Comparison of ENCODE assay signal across 6 cellular contexts in the genomic region with DNA sequence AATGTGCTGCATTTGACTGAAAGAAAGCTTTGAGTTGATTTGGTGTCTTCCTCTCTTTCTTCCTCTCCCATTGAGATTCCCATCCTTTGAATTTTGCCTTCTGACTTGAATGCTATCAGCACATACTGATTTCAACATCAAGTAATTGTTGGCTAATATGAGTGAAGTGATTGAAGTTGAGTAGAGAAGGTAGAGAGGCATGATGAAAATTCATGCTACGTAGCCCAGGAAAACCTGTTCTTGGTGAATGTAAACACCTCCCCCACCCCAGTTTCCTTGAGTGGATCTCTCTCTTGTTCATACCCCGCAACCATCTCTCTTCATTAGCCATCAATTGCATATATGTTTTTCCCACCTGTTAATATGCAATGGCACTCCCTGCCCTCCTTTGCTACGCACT.
"Had no signal": no experiment of that assay in that cellular context is flagged by ENCODE, and none has a peak within 500 bp of the region (broad histone marks: within the 10 kb centered on the region; RNA-seq: fewer than 3 reads in every experiment).

No MANE protein-coding gene starts in this region.

- H3K27ac Mint-ChIP-seq: IgD-negative memory B cell had no signal

- H3K4me1 Mint-ChIP-seq: IgD-negative memory B cell had no signal

- H3K4me3 ChIP-seq: K562 had no signal

- H3K36me3 Mint-ChIP-seq: IgD-negative memory B cell had no signal

- DNase-seq: IMR-90, KBM-7 had no signal

- H3K4me3 Mint-ChIP-seq: IgD-negative memory B cell had no signal

- ATAC-seq: HepG2, K562 had no signal

- H3K27ac ChIP-seq: HL-60 had no signal
